ENCODE assay signal across 8 cellular contexts in the genomic region with DNA sequence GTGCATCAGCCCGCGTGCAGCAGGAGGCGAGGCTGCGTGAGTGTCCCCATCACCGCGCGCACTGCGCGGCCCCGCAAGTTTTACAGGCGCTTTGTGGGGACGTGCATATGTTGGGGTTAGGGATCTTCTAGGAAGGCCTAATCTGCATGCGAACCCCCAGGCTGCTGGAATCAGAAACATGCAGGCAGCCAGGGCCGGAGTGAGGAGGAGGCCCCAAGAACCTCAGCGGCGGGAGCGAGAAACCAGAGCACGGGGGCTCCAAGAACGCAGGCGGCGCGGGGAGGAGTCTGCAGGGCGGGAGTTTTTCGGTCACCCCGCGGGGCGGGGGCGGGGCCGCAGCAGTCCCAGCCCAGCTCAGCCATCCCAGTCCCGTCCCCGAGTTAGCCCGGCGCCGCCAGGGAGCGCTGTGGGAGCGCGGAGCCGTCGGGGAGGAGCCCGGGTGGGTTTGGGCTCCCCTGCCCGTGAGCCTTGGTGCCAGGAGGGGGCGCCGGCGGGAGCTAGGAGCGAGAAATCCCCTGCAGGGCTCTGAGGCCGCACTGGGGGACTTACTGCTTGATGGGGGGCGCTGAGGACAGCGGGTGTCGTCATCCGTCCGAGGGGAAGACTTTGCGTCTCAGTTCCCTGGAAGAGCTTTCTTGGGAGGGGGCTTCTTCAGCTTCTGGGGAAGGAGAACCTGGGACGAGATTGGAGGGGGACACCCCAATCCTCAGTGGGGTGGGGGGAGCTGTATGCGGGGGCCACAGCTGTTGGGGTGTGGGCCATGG. TPM values are rescaled to one million over a fixed set of nuclear protein-coding genes. Genes with fewer than 3 reads are reported as not detected.
DNase-seq lines count a peak whose midpoint lies in the region; ATAC-seq, FAIRE-seq and TF ChIP-seq lines count a peak whose summit lies in the region.

No MANE protein-coding gene starts in this region.

- 0 out of 2 replicates have a peak, but pooled peaks cover 7% of the 10 kb centered on the region for H4K20me1 ChIP-seq in K562 (replicated peaks; ENCODE audit: control insufficient read depth, insufficient read depth, low read length)

- no peaks in the 10 kb centered on the region for H3K27me3 ChIP-seq in K562 (ENCODE audit: control insufficient read depth in 2 of 2, insufficient read depth in 2 of 2, low read length in 2 of 2)
- H3K27me3 ChIP-seq in iPS-20b (ENCODE audit: insufficient read depth, low read length), result peaks cover 34% of the 10 kb centered on the region

- POLR2A ChIA-PET in K562 (lab: Yijun Ruan, JAX), result interaction anchor here (0.6 to 1.6 kb wide), 11 partner anchors 10 to 112 kb away, joined by 3 to 8 read pairs (median 3); partner anchors contain the start of genes CATSPERD, DUS3L, LONP1 and NDUFA11

- no peaks in the 10 kb centered on the region for H3K79me2 ChIP-seq in K562 (ENCODE audit: control insufficient read depth, insufficient read depth, low read length)

- CTCF ChIA-PET in K562 (lab: Yijun Ruan, JAX; ENCODE audit: low intra/inter-chr PET ratio), result interaction anchor here (0.6 to 4.2 kb wide), 8 partner anchors 19 to 913 kb away, joined by 3 to 48 read pairs (median 4); no protein-coding TSS in a partner anchor

- intact Hi-C loops in K562 (cut with micrococcal nuclease), result loop anchor here (1.0 to 10.0 kb wide), 4 partner anchors 19 to 218 kb away; no protein-coding TSS in a partner anchor

- peak; percentile 91 to 96 for TF ChIP-seq RAD21 in K562 (CRISPR knock-in tag; conservative IDR thresholded peaks at IDR 0.05 in 1 of 2, IDR thresholded peaks at IDR 0.05 in 1 of 2)

- peak; percentile 98 to 100 (median 99) for TF ChIP-seq CTCF in K562 (IDR thresholded peaks at IDR 0.05 in 2 of 3, conservative IDR thresholded peaks at IDR 0.05 in 1 of 3; ENCODE audit: insufficient read depth in 2 of 3, low read depth in 1 of 3, low read length in 3 of 3)

- H3K9ac ChIP-seq in K562 (ENCODE audit: insufficient read depth in 1 of 2, low read depth in 2 of 2, low read length in 2 of 2) (peak overlapping the region; percentile 27 to 83; a peak in 2 of 4 replicates), iPS-20b (ENCODE audit: low read depth, low read length) (peak overlapping the region; percentile 71; the same call in 1 of the 2 replicates)

- H3K4me2 ChIP-seq in K562 (ENCODE audit: insufficient read depth, low read length), result peak overlapping the region; percentile 61

- no peak for TF ChIP-seq EP300 in K562 (IDR thresholded peaks at IDR 0.05; ENCODE audit: low read length)

- BruUV-seq in K562 (replicated peaks; lab: Mats Ljungman, UMichigan), result no TSS peak

- H3K9me3 ChIP-seq in K562 (replicated peaks; ENCODE audit: control insufficient read depth, insufficient read depth, low read depth, low read length) (no peaks in the 10 kb centered on the region), iPS-20b (ENCODE audit: insufficient read depth, low read depth, low read length) (no peaks in the 10 kb centered on the region)

- peak overlapping the region; percentile 5; the same call in 2 of the 3 replicates for H3K27ac ChIP-seq in K562 (ENCODE audit: extremely low read depth, low read depth, low read length)
- H3K27ac ChIP-seq in iPS-20b (ENCODE audit: low read length), result no peak overlapping the region

- TF ChIP-seq POLR2A in K562 (conservative IDR thresholded peaks at IDR 0.05), result no peak

- H3K9me1 ChIP-seq in K562 (ENCODE audit: control insufficient read depth, insufficient read depth, low read length), result no peaks in the 10 kb centered on the region

- WGBS in K562 (ENCODE audit: insufficient coverage, low coverage, missing lambda C conversion rate), result 3% methylated on average over 39 of the region's 54 CpGs

- peak overlapping the region; percentile 30; the same call in 1 of the 2 replicates for H3K4me3 ChIP-seq in K562
- peak overlapping the region; percentile 61 for H3K4me3 ChIP-seq in iPS-20b (ENCODE audit: low read length)

- in situ Hi-C loops in K562 (cut with MboI), result loop anchor here (5.0 kb wide), 2 partner anchors 88 to 218 kb away; no protein-coding TSS in a partner anchor

- H2AFZ ChIP-seq in K562 (ENCODE audit: low read depth, low read length), result peak overlapping the region; percentile 81

- ATAC-seq in HG02870 (IDR thresholded peaks at IDR 0.05; ENCODE audit: unreplicated experiment) (peak; percentile 42), K562 (peak; percentile 93), HG03097 (IDR thresholded peaks at IDR 0.05; ENCODE audit: low FRiP score, unreplicated experiment) (no peak)

- DNase-seq in GM04504 (ENCODE audit: low read depth), result peak; percentile 51
- peak; percentile 82 for DNase-seq in NCI-H2107 treated with DMSO at 0.1 percent for 48 hours (lab: John Stamatoyannopoulos, UW; ENCODE audit: unreplicated experiment)
- DNase-seq in K562 (ENCODE audit: extremely low read depth in 1 of 4, low spot score in 3 of 4), result peak; percentile 94 to 97 (median 96)
- peak; percentile 92 for DNase-seq in stimulated activated CD4-positive, alpha-beta T cell treated with anti-CD3 and anti-CD28 coated beads, Interleukin-12 subunit alpha, Interleukin-12 subunit beta, amount 100 ng/mL, for 4 hours

- H3K36me3 ChIP-seq in K562 (ENCODE audit: control insufficient read depth, insufficient read depth, low read length) (no peaks in the 10 kb centered on the region), iPS-20b (ENCODE audit: insufficient read depth, low read depth, low read length) (no peaks in the 10 kb centered on the region)

- H3K4me1 ChIP-seq in K562 (replicated peaks in 1 of 2; ENCODE audit: control insufficient read depth in 2 of 2, insufficient read depth in 2 of 2, low read length in 2 of 2), result peaks cover 34 to 76% of the 10 kb centered on the region in 2 experiments
- no peaks in the 10 kb centered on the region; the same call in 1 of the 2 replicates for H3K4me1 ChIP-seq in iPS-20b (ENCODE audit: insufficient read depth, low read length)

- FAIRE-seq in TTC549 (lab: Jason Lieb, UNC) (peak; percentile 25), K562 (lab: Jason Lieb, UNC) (peak; percentile 90)

RNA-seq across cellular contexts. Expression of gene NRTN, which starts 0.9 kb away (rescaled TPM):
- total RNA-seq in K562 (2011; cell fraction: chromatin; rRNA removed; ENCODE audit: low replicate concordance), result 0.67 and 2.5 TPM in 2 replicates
- total RNA-seq in K562 (2011; cell fraction: nucleolus; rRNA removed), result 2.2 and 2.7 TPM in 2 replicates
- 1.5 and 2.1 TPM in 2 replicates for total RNA-seq in K562 (2011; cell fraction: nucleoplasm; rRNA removed)
- total RNA-seq in K562 (2014; rRNA removed), result 7.3 and 8.1 TPM in 2 replicates
- total RNA-seq in K562 (2014; rRNA removed; fragmentation: Illumina TruSeq; extraction: Trizol), result 0.62 and 0.70 TPM in 2 replicates
- total RNA-seq in K562 (2015; rRNA removed; fragmentation: Illumina TruSeq; extraction: Trizol), result 1.6 TPM in 2 replicates
- 5.3 and 7.8 TPM in 2 replicates for total RNA-seq in K562 (2021)
- 1.1 and 2.2 TPM in 2 replicates for polyA plus RNA-seq in K562 (2011; rRNA removed)
- 2.6 and 9.4 TPM in 2 replicates for polyA plus RNA-seq in K562 (2011; cell fraction: cytosol; rRNA removed)
- polyA plus RNA-seq in K562 (2011; cell fraction: nucleus; rRNA removed), result 1.6 and 2.0 TPM in 2 replicates
- polyA plus RNA-seq in K562 (2012), result 2.4 and 6.4 TPM in 2 replicates
- 1.6 and 3.3 TPM in 2 replicates for polyA plus RNA-seq in K562 (2014; fragmentation: Illumina TruSeq; extraction: Trizol)
- polyA plus RNA-seq in K562 (2014; fragmentation: Nextera tagmentation; extraction: Ambion mirVana), result not detected
- polyA plus RNA-seq in K562 (2014; rRNA removed), result 2.4 and 4.0 TPM in 2 replicates
- polyA minus RNA-seq in K562 (2011; rRNA and poly(A)+ RNA removed), result 0.25 and 0.45 TPM in 2 replicates
- polyA minus RNA-seq in K562 (2011; cell fraction: cytosol; rRNA and poly(A)+ RNA removed), result 2.3 and 3.3 TPM in 2 replicates
- 1.1 and 1.5 TPM in 2 replicates for polyA minus RNA-seq in K562 (2011; cell fraction: nucleus; rRNA and poly(A)+ RNA removed)

RNA-seq across cellular contexts. Expression of gene DUS3L, which starts 13.0 kb away (rescaled TPM):
- total RNA-seq in K562 (2011; cell fraction: chromatin; rRNA removed; ENCODE audit: low replicate concordance), result 58.3 and 240 TPM in 2 replicates
- total RNA-seq in K562 (2011; cell fraction: nucleolus; rRNA removed), result 172 and 210 TPM in 2 replicates
- total RNA-seq in K562 (2011; cell fraction: nucleoplasm; rRNA removed), result 64.6 and 96.7 TPM in 2 replicates
- total RNA-seq in K562 (2014; rRNA removed) (102 and 107 TPM in 2 replicates), K562 (2014; rRNA removed; fragmentation: Illumina TruSeq; extraction: Trizol) (19.0 and 19.5 TPM in 2 replicates), K562 (2015; rRNA removed; fragmentation: Illumina TruSeq; extraction: Trizol) (77.5 and 86.8 TPM in 2 replicates), K562 (2021) (97.0 and 102 TPM in 2 replicates)
- polyA plus RNA-seq in K562 (2011; rRNA removed) (27.3 and 37.0 TPM in 2 replicates), K562 (2014; fragmentation: Illumina TruSeq; extraction: Trizol) (81.0 and 83.7 TPM in 2 replicates), K562 (2014; fragmentation: Nextera tagmentation; extraction: Ambion mirVana) (1 to 10 TPM; 1.7 to 2.1 TPM), K562 (2014; rRNA removed) (80.7 and 87.8 TPM in 2 replicates)
- 33.3 and 86.9 TPM in 2 replicates for polyA plus RNA-seq in K562 (2011; cell fraction: cytosol; rRNA removed)
- 154 and 263 TPM in 2 replicates for polyA plus RNA-seq in K562 (2011; cell fraction: nucleus; rRNA removed)
- 51.5 and 103 TPM in 2 replicates for polyA plus RNA-seq in K562 (2012)
- polyA minus RNA-seq in K562 (2011; rRNA and poly(A)+ RNA removed), result 16.1 and 30.0 TPM in 2 replicates
- 52.2 and 61.2 TPM in 2 replicates for polyA minus RNA-seq in K562 (2011; cell fraction: cytosol; rRNA and poly(A)+ RNA removed)
- 60.2 and 66.8 TPM in 2 replicates for polyA minus RNA-seq in K562 (2011; cell fraction: nucleus; rRNA and poly(A)+ RNA removed)

RNA-seq across cellular contexts. Expression of gene PRR22, which starts 19.4 kb away (rescaled TPM):
- total RNA-seq in K562 (2011; cell fraction: chromatin; rRNA removed; ENCODE audit: low replicate concordance), result 3.0 and 20.7 TPM in 2 replicates
- 16.2 and 19.2 TPM in 2 replicates for total RNA-seq in K562 (2011; cell fraction: nucleolus; rRNA removed)
- 7.0 and 8.5 TPM in 2 replicates for total RNA-seq in K562 (2011; cell fraction: nucleoplasm; rRNA removed)
- total RNA-seq in K562 (2014; rRNA removed) (5.4 and 8.0 TPM in 2 replicates), K562 (2014; rRNA removed; fragmentation: Illumina TruSeq; extraction: Trizol) (0.11 and 0.22 TPM in 2 replicates), K562 (2015; rRNA removed; fragmentation: Illumina TruSeq; extraction: Trizol) (1.9 and 2.7 TPM in 2 replicates), K562 (2021) (9.3 and 12.0 TPM in 2 replicates)
- polyA plus RNA-seq in K562 (2011; rRNA removed) (1.4 and 2.2 TPM in 2 replicates), K562 (2014; fragmentation: Illumina TruSeq; extraction: Trizol) (1.1 and 3.7 TPM in 2 replicates), K562 (2014; fragmentation: Nextera tagmentation; extraction: Ambion mirVana) (under 1 TPM in 1 of 2 experiments, not detected in 1; 0.03 TPM), K562 (2014; rRNA removed) (8.5 and 8.9 TPM in 2 replicates)
- polyA plus RNA-seq in K562 (2011; cell fraction: cytosol; rRNA removed), result 1.5 and 4.4 TPM in 2 replicates
- polyA plus RNA-seq in K562 (2011; cell fraction: nucleus; rRNA removed), result 19.6 and 56.2 TPM in 2 replicates
- 4.2 and 5.5 TPM in 2 replicates for polyA plus RNA-seq in K562 (2012)
- polyA minus RNA-seq in K562 (2011; rRNA and poly(A)+ RNA removed), result 0.12 and 0.18 TPM in 2 replicates
- not detected in 2 replicates for polyA minus RNA-seq in K562 (2011; cell fraction: cytosol; rRNA and poly(A)+ RNA removed)
- 2.7 and 3.5 TPM in 2 replicates for polyA minus RNA-seq in K562 (2011; cell fraction: nucleus; rRNA and poly(A)+ RNA removed)

RNA-seq across cellular contexts. Expression of gene FUT6, which starts 35.6 kb away (rescaled TPM):
- 0.19 TPM in 1 of 2 replicates, not detected in the other for total RNA-seq in K562 (2011; cell fraction: chromatin; rRNA removed; ENCODE audit: low replicate concordance)
- total RNA-seq in K562 (2011; cell fraction: nucleolus; rRNA removed), result not detected in 2 replicates
- not detected in 2 replicates for total RNA-seq in K562 (2011; cell fraction: nucleoplasm; rRNA removed)
- total RNA-seq in K562 (2014; rRNA removed) (not detected in 2 replicates), K562 (2014; rRNA removed; fragmentation: Illumina TruSeq; extraction: Trizol) (not detected in 2 replicates), K562 (2015; rRNA removed; fragmentation: Illumina TruSeq; extraction: Trizol) (not detected in 2 replicates), K562 (2021) (not detected in 2 replicates)
- polyA plus RNA-seq in K562 (2011; rRNA removed) (not detected in 2 replicates), K562 (2014; fragmentation: Illumina TruSeq; extraction: Trizol) (not detected in 2 replicates), K562 (2014; fragmentation: Nextera tagmentation; extraction: Ambion mirVana) (under 1 TPM in 1 of 2 experiments, not detected in 1; 0.04 TPM), K562 (2014; rRNA removed) (not detected in 2 replicates)
- polyA plus RNA-seq in K562 (2011; cell fraction: cytosol; rRNA removed), result not detected in 2 replicates
- polyA plus RNA-seq in K562 (2011; cell fraction: nucleus; rRNA removed), result not detected in 2 replicates
- not detected in 2 replicates for polyA plus RNA-seq in K562 (2012)
- not detected in 2 replicates for polyA minus RNA-seq in K562 (2011; rRNA and poly(A)+ RNA removed)
- not detected in 2 replicates for polyA minus RNA-seq in K562 (2011; cell fraction: cytosol; rRNA and poly(A)+ RNA removed)
- polyA minus RNA-seq in K562 (2011; cell fraction: nucleus; rRNA and poly(A)+ RNA removed), result not detected in 2 replicates

RNA-seq across cellular contexts. Expression of gene FUT3, which starts 47.3 kb away (rescaled TPM):
- 0.32 TPM in 1 of 2 replicates, not detected in the other for total RNA-seq in K562 (2011; cell fraction: chromatin; rRNA removed; ENCODE audit: low replicate concordance)
- not detected in 2 replicates for total RNA-seq in K562 (2011; cell fraction: nucleolus; rRNA removed)
- not detected in 2 replicates for total RNA-seq in K562 (2011; cell fraction: nucleoplasm; rRNA removed)
- total RNA-seq in K562 (2014; rRNA removed) (0.29 TPM in 1 of 2 replicates, not detected in the other), K562 (2014; rRNA removed; fragmentation: Illumina TruSeq; extraction: Trizol) (not detected in 2 replicates), K562 (2015; rRNA removed; fragmentation: Illumina TruSeq; extraction: Trizol) (not detected in 2 replicates), K562 (2021) (0.09 TPM in 1 of 2 replicates, not detected in the other)
- polyA plus RNA-seq in K562 (2011; rRNA removed) (not detected in 2 replicates), K562 (2014; fragmentation: Illumina TruSeq; extraction: Trizol) (not detected in 2 replicates), K562 (2014; fragmentation: Nextera tagmentation; extraction: Ambion mirVana) (not detected), K562 (2014; rRNA removed) (not detected in 2 replicates)
- not detected in 2 replicates for polyA plus RNA-seq in K562 (2011; cell fraction: cytosol; rRNA removed)
- polyA plus RNA-seq in K562 (2011; cell fraction: nucleus; rRNA removed), result not detected in 2 replicates
- polyA plus RNA-seq in K562 (2012), result 0.32 TPM in 1 of 2 replicates, not detected in the other
- polyA minus RNA-seq in K562 (2011; rRNA and poly(A)+ RNA removed), result not detected in 2 replicates
- not detected in 2 replicates for polyA minus RNA-seq in K562 (2011; cell fraction: cytosol; rRNA and poly(A)+ RNA removed)
- not detected in 2 replicates for polyA minus RNA-seq in K562 (2011; cell fraction: nucleus; rRNA and poly(A)+ RNA removed)
